Comparison of ENCODE assay signal across 20 cellular contexts in the genomic region with DNA sequence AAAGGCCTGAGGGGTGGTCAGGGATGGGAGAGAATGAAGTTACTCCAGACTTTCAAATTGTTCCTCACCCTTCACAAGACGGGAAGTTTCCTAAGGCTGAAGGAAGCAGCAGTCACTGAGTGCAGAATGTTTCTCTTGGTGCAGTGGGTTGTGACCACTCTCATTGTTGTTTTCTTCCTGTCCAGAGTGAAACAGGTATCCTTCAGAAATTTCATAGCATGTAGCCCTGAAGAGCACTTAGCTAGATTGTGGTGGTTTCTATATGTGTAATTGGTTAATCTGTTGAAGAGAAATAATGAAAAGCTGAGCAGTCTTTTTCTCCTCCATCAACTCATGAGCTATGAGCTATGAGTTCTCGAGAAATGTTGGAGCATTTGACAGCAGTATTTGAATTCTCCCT.
DNase-seq lines count a peak whose midpoint lies in the region; ATAC-seq lines count a peak whose summit lies in the region.
"Had no signal": no experiment of that assay in that cellular context is flagged by ENCODE, and none has a peak within 500 bp of the region (broad histone marks: within the 10 kb centered on the region; RNA-seq: fewer than 3 reads in every experiment).

No MANE protein-coding gene starts in this region.

- H3K4me3 Mint-ChIP-seq in T-cell, result no peak overlapping the region
- H3K4me3 Mint-ChIP-seq: naive thymus-derived CD8-positive, alpha-beta T cell; T-helper 1 cell treated with Interleukin-12 subunit alpha and Interleukin-12 subunit beta and Interleukin-4 antibody, amounts not matched to agents 30 μg/mL and 1 μg/mL, for 36 hours had no signal

- no peak overlapping the region for H3K27ac Mint-ChIP-seq in T-cell
- H3K27ac Mint-ChIP-seq: T-helper 1 cell treated with Interleukin-12 subunit alpha and Interleukin-12 subunit beta and Interleukin-4 antibody, amounts not matched to agents 30 μg/mL and 1 μg/mL, for 36 hours had no signal

- H3K27me3 ChIP-seq in MG63, result no peaks in the 10 kb centered on the region
- H3K27me3 ChIP-seq: upper lobe of left lung had no signal

- CTCF ChIA-PET in T-cell (lab: Charles Lee), result no interaction called here

- H3K4me1 Mint-ChIP-seq in T-cell, result peaks cover 4 to 6% (median 4%) of the 10 kb centered on the region in 3 donors

- H3K4me3 ChIP-seq in MG63, result no peak overlapping the region
- H3K4me3 ChIP-seq: K562, upper lobe of left lung had no signal

- ATAC-seq in GM18498 (IDR thresholded peaks at IDR 0.05; ENCODE audit: unreplicated experiment) (peak; percentile 57), GM19438 (IDR thresholded peaks at IDR 0.05; ENCODE audit: low read depth, unreplicated experiment) (peak; percentile 73), HG02763 (IDR thresholded peaks at IDR 0.05; ENCODE audit: unreplicated experiment) (peak; percentile 52), HG03432 (IDR thresholded peaks at IDR 0.05; ENCODE audit: unreplicated experiment) (peak; percentile 67), T-cell (replicated peaks in 1 of 4) (no peak)
- ATAC-seq: K562; naive thymus-derived CD8-positive, alpha-beta T cell had no signal

- DNase-seq in MG63 (no peak), T-cell (no peak), dedifferentiated amniotic fluid mesenchymal stem cell (ENCODE audit: extremely low spot score) (no peak), AML-193 (lab: John Stamatoyannopoulos, UW) (no peak)
- DNase-seq: ACHN; activated CD4-positive, alpha-beta T cell treated with anti-CD3 and anti-CD28 coated beads for 48 hours; aorta; Caco-2; hippocampal formation; naive thymus-derived CD8-positive, alpha-beta T cell; NCI-H1436; NCI-H524; stimulated activated CD4-positive, alpha-beta T cell treated with anti-CD3 and anti-CD28 coated beads, Interleukin-15, amount 100 ng/mL, for 24 hours; upper lobe of left lung had no signal

- no peaks in the 10 kb centered on the region for H3K9me3 ChIP-seq in MG63
- H3K9me3 ChIP-seq: Caco-2, upper lobe of left lung had no signal

- H3K9me3 Mint-ChIP-seq in T-cell, result no peaks in the 10 kb centered on the region
- H3K9me3 Mint-ChIP-seq: naive thymus-derived CD8-positive, alpha-beta T cell; T-helper 1 cell treated with Interleukin-12 subunit alpha and Interleukin-12 subunit beta and Interleukin-4 antibody, amounts not matched to agents 30 μg/mL and 1 μg/mL, for 36 hours had no signal

- POLR2A ChIA-PET in T-cell (lab: Charles Lee), result no interaction called here

- no peaks in the 10 kb centered on the region for H3K36me3 ChIP-seq in MG63

- H3K27me3 Mint-ChIP-seq in T-cell, result no peaks in the 10 kb centered on the region
- H3K27me3 Mint-ChIP-seq: naive thymus-derived CD8-positive, alpha-beta T cell had no signal

- H3K36me3 Mint-ChIP-seq in T-cell, result peaks cover 11% of the 10 kb centered on the region

Comparison
In these comparisons a context has a peak if more than half of its experiments do, and no peak if none do; other contexts are left out.
1. ATAC-seq: peak in GM18498 (single experiment), GM19438 (single experiment), HG02763 (single experiment) and HG03432 (single experiment); none in T-cell (0 of 4).